15 cellular contexts compared by ENCODE assay signal in the genomic region with DNA sequence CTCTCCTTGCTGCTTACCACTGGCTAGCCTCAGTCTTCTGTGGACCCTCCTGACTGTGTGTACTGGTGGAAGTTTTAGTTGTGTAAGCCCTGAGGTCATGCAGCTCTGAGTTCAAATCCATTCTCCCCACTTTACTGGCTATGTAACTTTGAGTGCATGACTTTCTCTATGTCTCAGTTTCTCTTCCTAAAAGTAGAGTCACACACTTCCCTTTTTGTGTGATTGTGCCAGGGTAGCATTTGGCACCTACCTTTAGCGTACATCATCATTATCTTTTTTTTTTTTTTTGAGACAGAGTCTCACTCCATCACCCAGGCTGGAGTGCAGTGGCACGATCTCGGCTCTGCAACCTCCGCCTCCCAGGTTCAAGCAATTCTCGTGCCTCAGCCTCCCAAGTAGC.
"Had no signal": no experiment of that assay in that cellular context is flagged by ENCODE, and none has a peak within 500 bp of the region (broad histone marks: within the 10 kb centered on the region; RNA-seq: fewer than 3 reads in every experiment).

No MANE protein-coding gene starts in this region.

- FAIRE-seq: islet of Langerhans had no signal

- H3K27ac ChIP-seq: ascending aorta, gastroesophageal sphincter, right atrium auricular region, skin epidermis, thoracic aorta, upper lobe of right lung had no signal

- H3K27me3 Mint-ChIP-seq: activated CD4-positive, alpha-beta memory T cell treated with anti-CD3 and anti-CD28 coated beads for 36 hours; activated T-cell treated with anti-CD3 and anti-CD28 coated beads, Interleukin-2, amount 50 U/mL, for 24 hours had no signal

- DNase-seq: activated CD4-positive, alpha-beta memory T cell treated with anti-CD3 and anti-CD28 coated beads for 36 hours; activated CD4-positive, CD25-positive, alpha-beta regulatory T cell treated with anti-CD3 and anti-CD28 coated beads, Interleukin-2, amount 50 U/mL, for 72 hours; activated naive CD4-positive, alpha-beta T cell treated with anti-CD3 and anti-CD28 coated beads, Interleukin-2, amount 10 ng/mL, durations not matched to agents 7 days and 5 days; activated T-cell treated with anti-CD3 and anti-CD28 coated beads, Interleukin-2, amount 50 U/mL, for 24 hours; mesenchymal stem cell; T-helper 9 cell; upper lobe of right lung had no signal

- H3K4me3 Mint-ChIP-seq: activated CD4-positive, alpha-beta memory T cell treated with anti-CD3 and anti-CD28 coated beads for 36 hours; activated naive CD4-positive, alpha-beta T cell treated with anti-CD3 and anti-CD28 coated beads, Interleukin-2, amount 10 ng/mL, durations not matched to agents 7 days and 5 days; activated T-cell treated with anti-CD3 and anti-CD28 coated beads, Interleukin-2, amount 50 U/mL, for 24 hours; natural killer cell treated with Interleukin-12 subunit alpha and Interleukin-12 subunit beta and Interleukin-15 and Interleukin-18, amount 100 ng/mL, for 72 hours had no signal

- H3K36me3 ChIP-seq: ascending aorta, gastroesophageal sphincter, right atrium auricular region, thoracic aorta, upper lobe of right lung had no signal

- H3K27ac Mint-ChIP-seq: activated CD4-positive, alpha-beta memory T cell treated with anti-CD3 and anti-CD28 coated beads for 36 hours; activated naive CD4-positive, alpha-beta T cell treated with anti-CD3 and anti-CD28 coated beads, Interleukin-2, amount 10 ng/mL, durations not matched to agents 7 days and 5 days; activated T-cell treated with anti-CD3 and anti-CD28 coated beads, Interleukin-2, amount 50 U/mL, for 24 hours; progenitor cell of endocrine pancreas had no signal

- H3K27me3 ChIP-seq: ascending aorta, right atrium auricular region had no signal

- ATAC-seq: gastroesophageal sphincter; natural killer cell treated with Interleukin-12 subunit alpha and Interleukin-12 subunit beta and Interleukin-15 and Interleukin-18, amount 100 ng/mL, for 72 hours; upper lobe of right lung had no signal

- H3K36me3 Mint-ChIP-seq: activated CD4-positive, alpha-beta memory T cell treated with anti-CD3 and anti-CD28 coated beads for 36 hours; natural killer cell treated with Interleukin-12 subunit alpha and Interleukin-12 subunit beta and Interleukin-15 and Interleukin-18, amount 100 ng/mL, for 72 hours had no signal

- H3K9me3 Mint-ChIP-seq: activated CD4-positive, alpha-beta memory T cell treated with anti-CD3 and anti-CD28 coated beads for 36 hours; activated naive CD4-positive, alpha-beta T cell treated with anti-CD3 and anti-CD28 coated beads, Interleukin-2, amount 10 ng/mL, durations not matched to agents 7 days and 5 days; activated T-cell treated with anti-CD3 and anti-CD28 coated beads, Interleukin-2, amount 50 U/mL, for 24 hours; natural killer cell treated with Interleukin-12 subunit alpha and Interleukin-12 subunit beta and Interleukin-15 and Interleukin-18, amount 100 ng/mL, for 72 hours had no signal

- H3K4me3 ChIP-seq: ascending aorta, gastroesophageal sphincter, right atrium auricular region, skin epidermis, thoracic aorta, upper lobe of right lung had no signal

- H3K9me3 ChIP-seq: ascending aorta, gastroesophageal sphincter, right atrium auricular region, thoracic aorta, upper lobe of right lung had no signal
